12 cellular contexts compared by ENCODE assay signal in genomic region chr6:82783587-82784253, GRCh38.
DNase-seq lines count a peak whose midpoint lies in the region; ATAC-seq, FAIRE-seq and TF ChIP-seq lines count a peak whose summit lies in the region.
"Had no signal": no experiment of that assay in that cellular context is flagged by ENCODE, and none has a peak within 500 bp of the region (broad histone marks: within the 10 kb centered on the region; RNA-seq: fewer than 3 reads in every experiment).

No MANE protein-coding gene starts in this region.

- peak; percentile 58 for ATAC-seq in HG03175 (IDR thresholded peaks at IDR 0.05; ENCODE audit: unreplicated experiment)

- no peak for FAIRE-seq in RCC 7860 (lab: Jason Lieb, UNC)
- FAIRE-seq: endometrium had no signal

- H3K4me3 ChIP-seq in kidney epithelial cell (ENCODE audit: low read depth, low read length) = no peak overlapping the region
- H3K4me3 ChIP-seq: vagina had no signal

- peak; percentile 7 to 30 for DNase-seq in SHP77 (lab: John Stamatoyannopoulos, UW)
- no peak for DNase-seq in kidney epithelial cell (ENCODE audit: low read depth)
- DNase-seq in kidney glomerular epithelial cell (lab: John Stamatoyannopoulos, UW) = no peak
- no peak for DNase-seq in globus pallidus (ENCODE audit: low spot score)
- DNase-seq in RCC 7860 (ENCODE audit: low spot score) = no peak
- no peak for DNase-seq in NCI-H2081 treated with DMSO at 0.1 percent for 48 hours (lab: John Stamatoyannopoulos, UW)
- DNase-seq: activated gamma-delta T cell treated with Interleukin-2 at 50 U/mL for 16 hours; stimulated activated CD4-positive, alpha-beta T cell treated with anti-CD3 and anti-CD28 coated beads, Interleukin-4, amount 100 ng/mL, for 1 hour had no signal

- TF ChIP-seq CTCF in GM12872 (IDR thresholded peaks at IDR 0.05; ENCODE audit: insufficient read depth, low read depth, low read length) (peak; percentile 30; the same call in 1 of the 3 replicates), kidney epithelial cell (IDR thresholded peaks at IDR 0.05; ENCODE audit: insufficient read depth, low read length, poor library complexity, severe bottlenecking) (peak; percentile 26)

- H3K27me3 ChIP-seq in kidney epithelial cell (ENCODE audit: control insufficient read depth, insufficient read depth, low read length) = no peaks in the 10 kb centered on the region
- H3K27me3 ChIP-seq: vagina had no signal

- H3K36me3 ChIP-seq in kidney epithelial cell (ENCODE audit: control insufficient read depth, insufficient read depth, low read length) = no peaks in the 10 kb centered on the region
- H3K36me3 ChIP-seq: vagina had no signal

Comparison
In these comparisons a context has a peak if more than half of its experiments do, and no peak if none do; other contexts are left out.
1. DNase-seq: peak in SHP77 (2 of 2); none in kidney epithelial cell (single experiment), kidney glomerular epithelial cell (single experiment), globus pallidus (single experiment), RCC 7860 (single experiment) and NCI-H2081 treated with DMSO at 0.1 percent for 48 hours (single experiment).